ENCODE assay signal across 1 cellular context in genomic region chr2:38508311-38509039, GRCh38.
A peak's percentile ranks its signal among the peaks of the same experiment; 100 is the strongest.
TF ChIP-seq lines count a peak whose summit lies in the region.

No MANE protein-coding gene starts in this region.

TF ChIP-seq in HepG2, 621 proteins besides CTCF, POLR2A, EP300 and RAD21 (continued from another document):
- TF ChIP-seq ZNF407 (CRISPR knock-in tag; IDR thresholded peaks at IDR 0.05; ENCODE audit: not compliant biosample characterization) (no peak), MAF1 (CRISPR knock-in tag; IDR thresholded peaks at IDR 0.05; ENCODE audit: borderline replicate concordance) (no peak), CHCHD3 (CRISPR knock-in tag; IDR thresholded peaks at IDR 0.05) (no peak), THYN1 (CRISPR knock-in tag; IDR thresholded peaks at IDR 0.05; ENCODE audit: borderline replicate concordance, low read depth) (peak; percentile 57; the same call in 1 of the 2 replicates)
